8 cellular contexts compared by ENCODE assay signal in the genomic region with DNA sequence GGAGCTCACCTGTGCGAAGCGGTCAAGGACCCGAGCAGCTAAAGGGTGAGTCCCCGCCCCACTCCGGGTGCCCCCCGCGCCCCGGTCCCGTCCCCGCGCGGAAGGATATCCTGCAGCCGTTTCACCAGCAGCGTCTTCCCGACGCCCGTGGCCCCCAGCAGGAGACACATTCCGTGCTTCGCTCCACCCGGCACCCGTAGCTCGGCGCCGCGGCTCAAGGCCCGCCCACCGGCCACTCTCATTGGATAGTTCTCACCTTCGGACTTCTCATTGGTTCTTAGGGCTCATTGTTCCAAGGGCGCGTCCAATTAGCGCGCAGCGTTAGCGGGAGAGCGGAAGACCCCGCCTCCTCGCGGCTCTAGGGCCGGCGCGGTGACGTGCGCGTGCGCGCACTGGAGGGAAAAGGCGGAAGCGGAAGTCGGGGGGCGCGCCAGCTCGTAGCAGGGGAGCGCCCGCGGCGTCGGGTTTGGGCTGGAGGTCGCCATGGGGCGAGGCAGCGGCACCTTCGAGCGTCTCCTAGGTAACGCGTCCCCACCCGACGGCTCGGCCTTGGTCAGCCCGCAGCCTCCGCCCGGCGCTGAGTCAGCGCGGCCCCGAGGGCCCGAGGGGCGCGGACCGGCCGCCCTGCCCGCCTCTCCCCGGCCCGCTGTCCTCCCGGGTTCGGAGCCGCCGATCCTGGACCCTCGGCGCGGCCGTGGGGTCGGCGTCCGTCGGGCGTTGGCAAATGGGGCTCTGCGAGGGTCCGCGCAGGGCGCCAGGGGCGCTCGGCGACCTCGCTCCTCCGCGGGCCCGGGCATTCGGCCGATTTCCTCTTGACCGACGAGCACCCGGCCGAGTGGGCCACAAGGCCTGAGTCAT. TPM values are rescaled to one million over a fixed set of nuclear protein-coding genes. Genes with fewer than 3 reads are reported as not detected.
DNase-seq lines count a peak whose midpoint lies in the region; ATAC-seq and TF ChIP-seq lines count a peak whose summit lies in the region.

A gene with protein sequence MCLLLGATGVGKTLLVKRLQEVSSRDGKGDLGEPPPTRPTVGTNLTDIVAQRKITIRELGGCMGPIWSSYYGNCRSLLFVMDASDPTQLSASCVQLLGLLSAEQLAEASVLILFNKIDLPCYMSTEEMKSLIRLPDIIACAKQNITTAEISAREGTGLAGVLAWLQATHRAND (minus strand): TSS at position 214 of the 858 bp plus-strand sequence. CDS start 44 bp downstream, at position 170.
Gene HGS, plus strand, starts transcription at position 428 of the 858 bp plus-strand sequence. Its CDS starts 56 bp downstream, at position 484.

- peak within 1 kb of the TSS; percentile 98 for H3K4me3 Mint-ChIP-seq in activated naive CD8-positive, alpha-beta T cell treated with anti-CD3 and anti-CD28 coated beads, Interleukin-2, amount 10 ng/mL, durations not matched to agents 7 days and 5 days
- peak within 1 kb of the TSS; percentile 95 for H3K4me3 Mint-ChIP-seq in glutamatergic neuron (ENCODE audit: unreplicated experiment)

- H3K27ac Mint-ChIP-seq in activated naive CD8-positive, alpha-beta T cell treated with anti-CD3 and anti-CD28 coated beads, Interleukin-2, amount 10 ng/mL, durations not matched to agents 7 days and 5 days, result peak within 1 kb of the TSS; percentile 90
- H3K27ac Mint-ChIP-seq in glutamatergic neuron (ENCODE audit: unreplicated experiment), result peak within 1 kb of the TSS; percentile 90

- H3K9me3 ChIP-seq in SU-DHL-6 (ENCODE audit: insufficient read depth, low read length) (no peaks in the 10 kb centered on the region), osteoblast (ENCODE audit: low read depth, low read length) (no peaks in the 10 kb centered on the region), thoracic aorta (no peaks in the 10 kb centered on the region)

- peaks cover 49% of the 10 kb centered on the region for H3K79me2 ChIP-seq in SU-DHL-6 (ENCODE audit: insufficient read depth, low read length)
- H3K79me2 ChIP-seq in osteoblast (ENCODE audit: insufficient read depth, low read length), result peaks cover 86% of the 10 kb centered on the region

- no peaks in the 10 kb centered on the region for H3K27me3 Mint-ChIP-seq in activated naive CD8-positive, alpha-beta T cell treated with anti-CD3 and anti-CD28 coated beads, Interleukin-2, amount 10 ng/mL, durations not matched to agents 7 days and 5 days
- H3K27me3 Mint-ChIP-seq in glutamatergic neuron (ENCODE audit: unreplicated experiment), result peaks cover 2% of the 10 kb centered on the region

- TF ChIP-seq POLR2A in GM10847 (IDR thresholded peaks at IDR 0.05; ENCODE audit: extremely low read depth, insufficient read length), result peak; percentile 73

- H3K9me2 ChIP-seq in SU-DHL-6 (replicated peaks; ENCODE audit: insufficient read depth, low read length), result no peaks in the 10 kb centered on the region

- POLR2A ChIA-PET in activated naive CD8-positive, alpha-beta T cell treated with anti-CD3 and anti-CD28 coated beads, Interleukin-2, amount 10 ng/mL, durations not matched to agents 7 days and 5 days (lab: Charles Lee), result interaction anchor here (0.6 to 4.5 kb wide), 24 partner anchors 9 to 1395 kb away, joined by 3 to 69 read pairs (median 5); partner anchors contain the start of genes ACTG1, ARHGDIA, CCDC137 and FASN

- H2AFZ ChIP-seq in SU-DHL-6 (ENCODE audit: low read depth, low read length, severe bottlenecking) (peak within 1 kb of the TSS; percentile 52), osteoblast (ENCODE audit: low read length) (peak within 1 kb of the TSS; percentile 78)

- peak within 1 kb of the TSS; percentile 33; the same call in 1 of the 2 replicates for H3K27ac ChIP-seq in SU-DHL-6 (ENCODE audit: low read depth, low read length)
- peak within 1 kb of the TSS; percentile 91 for H3K27ac ChIP-seq in osteoblast (ENCODE audit: low read depth, low read length)
- H3K27ac ChIP-seq in thoracic aorta, result peak within 1 kb of the TSS; percentile 73 to 84

- H3K9ac ChIP-seq in SU-DHL-6 (ENCODE audit: low read length), result peak within 1 kb of the TSS; percentile 86

- H3K9me3 Mint-ChIP-seq in activated naive CD8-positive, alpha-beta T cell treated with anti-CD3 and anti-CD28 coated beads, Interleukin-2, amount 10 ng/mL, durations not matched to agents 7 days and 5 days, result no peaks in the 10 kb centered on the region
- H3K9me3 Mint-ChIP-seq in glutamatergic neuron (ENCODE audit: unreplicated experiment), result peaks cover 15% of the 10 kb centered on the region

- H3K4me3 ChIP-seq in SU-DHL-6 (ENCODE audit: insufficient read depth, low read length, poor library complexity, severe bottlenecking) (peak within 1 kb of the TSS; percentile 84), osteoblast (ENCODE audit: insufficient read depth, low read length) (peak within 1 kb of the TSS; percentile 97), thoracic aorta (peak within 1 kb of the TSS; percentile 93)

- no peak for TF ChIP-seq CTCF in SU-DHL-6 (IDR thresholded peaks at IDR 0.05; ENCODE audit: insufficient read depth, low read length, poor library complexity, severe bottlenecking)
- no peak for TF ChIP-seq CTCF in glutamatergic neuron (IDR thresholded peaks at IDR 0.05; ENCODE audit: partially characterized antibody, unreplicated experiment)
- no peak for TF ChIP-seq CTCF in osteoblast (IDR thresholded peaks at IDR 0.05; ENCODE audit: extremely low read depth, low read depth, low read length)
- TF ChIP-seq CTCF in thoracic aorta (IDR thresholded peaks at IDR 0.05), result no peak

- H3K4me1 ChIP-seq in osteoblast (ENCODE audit: insufficient read depth, low read length) (peaks cover 23% of the 10 kb centered on the region), thoracic aorta (ENCODE audit: control insufficient read depth in 1 of 2, low read depth in 2 of 2) (peaks cover 19 to 24% of the 10 kb centered on the region in 2 donors)

- H3K36me3 Mint-ChIP-seq in activated naive CD8-positive, alpha-beta T cell treated with anti-CD3 and anti-CD28 coated beads, Interleukin-2, amount 10 ng/mL, durations not matched to agents 7 days and 5 days, result peaks cover 12% of the 10 kb centered on the region
- no peaks in the 10 kb centered on the region for H3K36me3 Mint-ChIP-seq in glutamatergic neuron (ENCODE audit: unreplicated experiment)

- ATAC-seq in HG02678 (IDR thresholded peaks at IDR 0.05; ENCODE audit: unreplicated experiment), result peak; percentile 93
- peak; percentile 98 for ATAC-seq in activated naive CD8-positive, alpha-beta T cell treated with anti-CD3 and anti-CD28 coated beads, Interleukin-2, amount 10 ng/mL, durations not matched to agents 7 days and 5 days (ENCODE audit: low read depth)
- peak; percentile 98 for ATAC-seq in thoracic aorta (ENCODE audit: insufficient number of reproducible peaks, low FRiP score, low read depth)

- DNase-seq in NCI-H128 (lab: John Stamatoyannopoulos, UW; ENCODE audit: unreplicated experiment), result peak; percentile 92
- DNase-seq in activated naive CD8-positive, alpha-beta T cell treated with anti-CD3 and anti-CD28 coated beads, Interleukin-2, amount 10 ng/mL, durations not matched to agents 7 days and 5 days, result peak; percentile 98
- peak; percentile 98 for DNase-seq in glutamatergic neuron
- peak; percentile 100 for DNase-seq in osteoblast (ENCODE audit: insufficient read length, low spot score, missing footprints)
- peak; percentile 93 for DNase-seq in thoracic aorta (ENCODE audit: low spot score)

- H3K27me3 ChIP-seq in SU-DHL-6 (ENCODE audit: low read length) (no peaks in the 10 kb centered on the region), osteoblast (ENCODE audit: insufficient read depth, low read length) (no peaks in the 10 kb centered on the region), thoracic aorta (replicated peaks; ENCODE audit: insufficient read depth) (no peaks in the 10 kb centered on the region)

- H3F3A ChIP-seq in SU-DHL-6 (ENCODE audit: insufficient read depth), result no peaks in the 10 kb centered on the region

- peaks cover 24% of the 10 kb centered on the region for H3K4me1 Mint-ChIP-seq in activated naive CD8-positive, alpha-beta T cell treated with anti-CD3 and anti-CD28 coated beads, Interleukin-2, amount 10 ng/mL, durations not matched to agents 7 days and 5 days
- H3K4me1 Mint-ChIP-seq in glutamatergic neuron (ENCODE audit: low read depth, unreplicated experiment), result peaks cover 17% of the 10 kb centered on the region

- H4K20me1 ChIP-seq in SU-DHL-6 (ENCODE audit: low read depth, low read length) (no peaks in the 10 kb centered on the region), osteoblast (ENCODE audit: insufficient read depth, low read length) (peaks cover 52% of the 10 kb centered on the region)

- peak within 1 kb of the TSS; percentile 76 for H3K4me2 ChIP-seq in SU-DHL-6 (ENCODE audit: low read depth, low read length, poor library complexity, severe bottlenecking)
- H3K4me2 ChIP-seq in osteoblast (ENCODE audit: insufficient read depth, low read length), result peak within 1 kb of the TSS; percentile 97

- H3K36me3 ChIP-seq in SU-DHL-6 (ENCODE audit: low read length), result no peaks in the 10 kb centered on the region
- peaks cover 40% of the 10 kb centered on the region for H3K36me3 ChIP-seq in osteoblast (ENCODE audit: insufficient read depth, low read length)
- H3K36me3 ChIP-seq in thoracic aorta, result peaks cover 31% of the 10 kb centered on the region

RNA-seq across cellular contexts. Expression of the first gene that starts in this region (rescaled TPM):
- 10 to 100 TPM; 17.7 to 19.0 TPM for total RNA-seq in activated naive CD8-positive, alpha-beta T cell treated with anti-CD3 and anti-CD28 coated beads, Interleukin-2, amount 10 ng/mL, durations not matched to agents 7 days and 5 days
- total RNA-seq in glutamatergic neuron (ENCODE audit: unreplicated experiment), result 55.2 TPM
- 24.5 and 26.1 TPM in 2 replicates for total RNA-seq in osteoblast
- total RNA-seq in thoracic aorta, result 10 to 100 TPM; 34.4 to 40.7 TPM

RNA-seq across cellular contexts. Expression of gene HGS, which starts in this region (rescaled TPM):
- 100 to 1,000 TPM; 152 to 164 TPM for total RNA-seq in activated naive CD8-positive, alpha-beta T cell treated with anti-CD3 and anti-CD28 coated beads, Interleukin-2, amount 10 ng/mL, durations not matched to agents 7 days and 5 days
- total RNA-seq in glutamatergic neuron (ENCODE audit: unreplicated experiment), result 167 TPM
- 100 and 110 TPM in 2 replicates for total RNA-seq in osteoblast
- total RNA-seq in thoracic aorta, result 100 to 1,000 TPM in 1 of 2 donors, 10 to 100 TPM in 1; 93.8 to 108 TPM

Comparison
In these comparisons a context has a peak if more than half of its experiments do, and no peak if none do; other contexts are left out.
1. Peak in every context shown above with its lines: DNase-seq, ATAC-seq, H3K4me3 ChIP-seq and H3K27ac ChIP-seq.
2. H3K27ac ChIP-seq: peak in every context shown above with its lines; median percentile 91 in osteoblast; 78 in thoracic aorta; 33 in SU-DHL-6.